Comparison of ENCODE assay signal across 1 cellular context in the genomic region with DNA sequence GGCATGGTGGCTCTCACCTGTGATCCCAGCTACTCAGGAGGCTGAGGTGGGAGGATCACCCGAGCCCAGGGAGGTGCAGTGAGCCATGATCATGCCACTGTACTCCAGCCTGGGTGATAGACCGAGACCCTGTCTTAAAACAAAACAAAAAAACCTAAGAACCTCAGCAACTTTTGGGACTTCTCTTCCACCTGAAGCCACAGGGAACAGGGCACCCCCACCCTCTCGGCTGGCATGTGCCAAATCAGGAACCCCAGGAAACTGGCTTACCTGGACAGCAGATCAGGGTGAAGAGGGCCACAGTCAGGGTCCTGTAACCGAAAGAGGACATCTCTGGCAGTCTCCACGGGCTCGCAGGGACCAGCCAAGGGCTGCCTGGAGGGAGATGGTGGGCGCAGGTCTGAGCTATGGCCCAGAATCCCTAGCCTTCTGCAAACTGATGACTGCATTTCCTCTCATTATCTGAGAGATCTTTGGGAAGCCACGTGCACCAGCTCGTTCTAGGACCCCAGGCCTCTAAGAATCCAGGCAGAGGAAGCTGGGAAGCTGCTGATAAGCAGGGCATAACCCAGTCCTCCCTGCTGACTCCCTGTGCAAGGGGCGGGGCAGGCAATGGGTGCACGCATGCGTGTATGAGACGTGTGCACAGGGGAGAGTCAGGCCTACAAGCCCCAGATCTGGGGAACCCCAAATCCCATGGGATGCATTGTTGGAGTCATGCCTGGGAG.
TF ChIP-seq lines count a peak whose summit lies in the region.

No MANE protein-coding gene starts in this region.

TF ChIP-seq in K562, 482 proteins besides CTCF, POLR2A, EP300 and RAD21 (continues in another document):
- no peak for TF ChIP-seq SNIP1 (IDR thresholded peaks at IDR 0.05; ENCODE audit: low read depth)
- TF ChIP-seq HDAC2 (IDR thresholded peaks at IDR 0.05), result peak; percentile 83
- no peak for TF ChIP-seq ZNF551 (CRISPR knock-in tag; IDR thresholded peaks at IDR 0.05)
- TF ChIP-seq KLF16 (IDR thresholded peaks at IDR 0.05), result peak; percentile 74
- TF ChIP-seq MAFF (IDR thresholded peaks at IDR 0.05; ENCODE audit: low read length), result no peak
- TF ChIP-seq ESRRA (IDR thresholded peaks at IDR 0.05; ENCODE audit: borderline replicate concordance, low read depth), result peak; percentile 38; the same call in 1 of the 2 replicates
- peak; percentile 51; the same call in 1 of the 2 replicates for TF ChIP-seq ZNF175 (CRISPR knock-in tag; IDR thresholded peaks at IDR 0.05; ENCODE audit: low read depth)
- peak; percentile 85 for TF ChIP-seq TAL1 (IDR thresholded peaks at IDR 0.05)
- TF ChIP-seq, protein P1, sequence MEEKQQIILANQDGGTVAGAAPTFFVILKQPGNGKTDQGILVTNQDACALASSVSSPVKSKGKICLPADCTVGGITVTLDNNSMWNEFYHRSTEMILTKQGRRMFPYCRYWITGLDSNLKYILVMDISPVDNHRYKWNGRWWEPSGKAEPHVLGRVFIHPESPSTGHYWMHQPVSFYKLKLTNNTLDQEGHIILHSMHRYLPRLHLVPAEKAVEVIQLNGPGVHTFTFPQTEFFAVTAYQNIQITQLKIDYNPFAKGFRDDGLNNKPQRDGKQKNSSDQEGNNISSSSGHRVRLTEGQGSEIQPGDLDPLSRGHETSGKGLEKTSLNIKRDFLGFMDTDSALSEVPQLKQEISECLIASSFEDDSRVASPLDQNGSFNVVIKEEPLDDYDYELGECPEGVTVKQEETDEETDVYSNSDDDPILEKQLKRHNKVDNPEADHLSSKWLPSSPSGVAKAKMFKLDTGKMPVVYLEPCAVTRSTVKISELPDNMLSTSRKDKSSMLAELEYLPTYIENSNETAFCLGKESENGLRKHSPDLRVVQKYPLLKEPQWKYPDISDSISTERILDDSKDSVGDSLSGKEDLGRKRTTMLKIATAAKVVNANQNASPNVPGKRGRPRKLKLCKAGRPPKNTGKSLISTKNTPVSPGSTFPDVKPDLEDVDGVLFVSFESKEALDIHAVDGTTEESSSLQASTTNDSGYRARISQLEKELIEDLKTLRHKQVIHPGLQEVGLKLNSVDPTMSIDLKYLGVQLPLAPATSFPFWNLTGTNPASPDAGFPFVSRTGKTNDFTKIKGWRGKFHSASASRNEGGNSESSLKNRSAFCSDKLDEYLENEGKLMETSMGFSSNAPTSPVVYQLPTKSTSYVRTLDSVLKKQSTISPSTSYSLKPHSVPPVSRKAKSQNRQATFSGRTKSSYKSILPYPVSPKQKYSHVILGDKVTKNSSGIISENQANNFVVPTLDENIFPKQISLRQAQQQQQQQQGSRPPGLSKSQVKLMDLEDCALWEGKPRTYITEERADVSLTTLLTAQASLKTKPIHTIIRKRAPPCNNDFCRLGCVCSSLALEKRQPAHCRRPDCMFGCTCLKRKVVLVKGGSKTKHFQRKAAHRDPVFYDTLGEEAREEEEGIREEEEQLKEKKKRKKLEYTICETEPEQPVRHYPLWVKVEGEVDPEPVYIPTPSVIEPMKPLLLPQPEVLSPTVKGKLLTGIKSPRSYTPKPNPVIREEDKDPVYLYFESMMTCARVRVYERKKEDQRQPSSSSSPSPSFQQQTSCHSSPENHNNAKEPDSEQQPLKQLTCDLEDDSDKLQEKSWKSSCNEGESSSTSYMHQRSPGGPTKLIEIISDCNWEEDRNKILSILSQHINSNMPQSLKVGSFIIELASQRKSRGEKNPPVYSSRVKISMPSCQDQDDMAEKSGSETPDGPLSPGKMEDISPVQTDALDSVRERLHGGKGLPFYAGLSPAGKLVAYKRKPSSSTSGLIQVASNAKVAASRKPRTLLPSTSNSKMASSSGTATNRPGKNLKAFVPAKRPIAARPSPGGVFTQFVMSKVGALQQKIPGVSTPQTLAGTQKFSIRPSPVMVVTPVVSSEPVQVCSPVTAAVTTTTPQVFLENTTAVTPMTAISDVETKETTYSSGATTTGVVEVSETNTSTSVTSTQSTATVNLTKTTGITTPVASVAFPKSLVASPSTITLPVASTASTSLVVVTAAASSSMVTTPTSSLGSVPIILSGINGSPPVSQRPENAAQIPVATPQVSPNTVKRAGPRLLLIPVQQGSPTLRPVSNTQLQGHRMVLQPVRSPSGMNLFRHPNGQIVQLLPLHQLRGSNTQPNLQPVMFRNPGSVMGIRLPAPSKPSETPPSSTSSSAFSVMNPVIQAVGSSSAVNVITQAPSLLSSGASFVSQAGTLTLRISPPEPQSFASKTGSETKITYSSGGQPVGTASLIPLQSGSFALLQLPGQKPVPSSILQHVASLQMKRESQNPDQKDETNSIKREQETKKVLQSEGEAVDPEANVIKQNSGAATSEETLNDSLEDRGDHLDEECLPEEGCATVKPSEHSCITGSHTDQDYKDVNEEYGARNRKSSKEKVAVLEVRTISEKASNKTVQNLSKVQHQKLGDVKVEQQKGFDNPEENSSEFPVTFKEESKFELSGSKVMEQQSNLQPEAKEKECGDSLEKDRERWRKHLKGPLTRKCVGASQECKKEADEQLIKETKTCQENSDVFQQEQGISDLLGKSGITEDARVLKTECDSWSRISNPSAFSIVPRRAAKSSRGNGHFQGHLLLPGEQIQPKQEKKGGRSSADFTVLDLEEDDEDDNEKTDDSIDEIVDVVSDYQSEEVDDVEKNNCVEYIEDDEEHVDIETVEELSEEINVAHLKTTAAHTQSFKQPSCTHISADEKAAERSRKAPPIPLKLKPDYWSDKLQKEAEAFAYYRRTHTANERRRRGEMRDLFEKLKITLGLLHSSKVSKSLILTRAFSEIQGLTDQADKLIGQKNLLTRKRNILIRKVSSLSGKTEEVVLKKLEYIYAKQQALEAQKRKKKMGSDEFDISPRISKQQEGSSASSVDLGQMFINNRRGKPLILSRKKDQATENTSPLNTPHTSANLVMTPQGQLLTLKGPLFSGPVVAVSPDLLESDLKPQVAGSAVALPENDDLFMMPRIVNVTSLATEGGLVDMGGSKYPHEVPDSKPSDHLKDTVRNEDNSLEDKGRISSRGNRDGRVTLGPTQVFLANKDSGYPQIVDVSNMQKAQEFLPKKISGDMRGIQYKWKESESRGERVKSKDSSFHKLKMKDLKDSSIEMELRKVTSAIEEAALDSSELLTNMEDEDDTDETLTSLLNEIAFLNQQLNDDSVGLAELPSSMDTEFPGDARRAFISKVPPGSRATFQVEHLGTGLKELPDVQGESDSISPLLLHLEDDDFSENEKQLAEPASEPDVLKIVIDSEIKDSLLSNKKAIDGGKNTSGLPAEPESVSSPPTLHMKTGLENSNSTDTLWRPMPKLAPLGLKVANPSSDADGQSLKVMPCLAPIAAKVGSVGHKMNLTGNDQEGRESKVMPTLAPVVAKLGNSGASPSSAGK (IDR thresholded peaks at IDR 0.05), result peak; percentile 88
- peak in 1 of 2 experiments; percentile 33; a peak in 1 of 4 replicates for TF ChIP-seq NONO (IDR thresholded peaks at IDR 0.05; ENCODE audit: low read depth in 2 of 2, low read length in 1 of 2)
- 0 out of 2 replicates have a peak, but pooled peaks have one; percentile 71 for TF ChIP-seq RNF2 (IDR thresholded peaks at IDR 0.05)
- no peak for TF ChIP-seq HNRNPH1 (optimal IDR thresholded peaks at IDR 0.05; ENCODE audit: low read depth, low read length)
- no peak for TF ChIP-seq MAFK (IDR thresholded peaks at IDR 0.05; ENCODE audit: low read length)
- no peak for TF ChIP-seq ZNF57 (CRISPR knock-in tag; IDR thresholded peaks at IDR 0.05)
- TF ChIP-seq CEBPZ (IDR thresholded peaks at IDR 0.05; ENCODE audit: borderline replicate concordance, low read depth, low read length), result no peak
- peak; percentile 65 for TF ChIP-seq POLR2G (IDR thresholded peaks at IDR 0.05; ENCODE audit: low read depth, low read length)
- no peak for TF ChIP-seq CHCHD3 (CRISPR knock-in tag; IDR thresholded peaks at IDR 0.05)
- peak; percentile 75; the same call in 1 of the 2 replicates for TF ChIP-seq SPI1 (IDR thresholded peaks at IDR 0.05; ENCODE audit: borderline replicate concordance, low read depth, low read length)
- TF ChIP-seq ASH1L (IDR thresholded peaks at IDR 0.05; ENCODE audit: borderline replicate concordance, low read depth, partially characterized antibody), result no peak
- peak; percentile 79; the same call in 1 of the 2 replicates for TF ChIP-seq ZNF584 (CRISPR knock-in tag; IDR thresholded peaks at IDR 0.05; ENCODE audit: low read depth)
- TF ChIP-seq E2F1 (CRISPR knock-in tag; IDR thresholded peaks at IDR 0.05), result 0 out of 2 replicates have a peak, but pooled peaks have one; percentile 12
- TF ChIP-seq FOSL1 (tag; conservative IDR thresholded peaks at IDR 0.05), result peak; percentile 62
- TF ChIP-seq, protein P2, sequence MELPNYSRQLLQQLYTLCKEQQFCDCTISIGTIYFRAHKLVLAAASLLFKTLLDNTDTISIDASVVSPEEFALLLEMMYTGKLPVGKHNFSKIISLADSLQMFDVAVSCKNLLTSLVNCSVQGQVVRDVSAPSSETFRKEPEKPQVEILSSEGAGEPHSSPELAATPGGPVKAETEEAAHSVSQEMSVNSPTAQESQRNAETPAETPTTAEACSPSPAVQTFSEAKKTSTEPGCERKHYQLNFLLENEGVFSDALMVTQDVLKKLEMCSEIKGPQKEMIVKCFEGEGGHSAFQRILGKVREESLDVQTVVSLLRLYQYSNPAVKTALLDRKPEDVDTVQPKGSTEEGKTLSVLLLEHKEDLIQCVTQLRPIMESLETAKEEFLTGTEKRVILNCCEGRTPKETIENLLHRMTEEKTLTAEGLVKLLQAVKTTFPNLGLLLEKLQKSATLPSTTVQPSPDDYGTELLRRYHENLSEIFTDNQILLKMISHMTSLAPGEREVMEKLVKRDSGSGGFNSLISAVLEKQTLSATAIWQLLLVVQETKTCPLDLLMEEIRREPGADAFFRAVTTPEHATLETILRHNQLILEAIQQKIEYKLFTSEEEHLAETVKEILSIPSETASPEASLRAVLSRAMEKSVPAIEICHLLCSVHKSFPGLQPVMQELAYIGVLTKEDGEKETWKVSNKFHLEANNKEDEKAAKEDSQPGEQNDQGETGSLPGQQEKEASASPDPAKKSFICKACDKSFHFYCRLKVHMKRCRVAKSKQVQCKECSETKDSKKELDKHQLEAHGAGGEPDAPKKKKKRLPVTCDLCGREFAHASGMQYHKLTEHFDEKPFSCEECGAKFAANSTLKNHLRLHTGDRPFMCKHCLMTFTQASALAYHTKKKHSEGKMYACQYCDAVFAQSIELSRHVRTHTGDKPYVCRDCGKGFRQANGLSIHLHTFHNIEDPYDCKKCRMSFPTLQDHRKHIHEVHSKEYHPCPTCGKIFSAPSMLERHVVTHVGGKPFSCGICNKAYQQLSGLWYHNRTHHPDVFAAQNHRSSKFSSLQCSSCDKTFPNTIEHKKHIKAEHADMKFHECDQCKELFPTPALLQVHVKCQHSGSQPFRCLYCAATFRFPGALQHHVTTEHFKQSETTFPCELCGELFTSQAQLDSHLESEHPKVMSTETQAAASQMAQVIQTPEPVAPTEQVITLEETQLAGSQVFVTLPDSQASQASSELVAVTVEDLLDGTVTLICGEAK (IDR thresholded peaks at IDR 0.05), result peak; percentile 64
- TF ChIP-seq, protein P2 (CRISPR knock-in tag; IDR thresholded peaks at IDR 0.05), result no peak
- TF ChIP-seq RB1 (IDR thresholded peaks at IDR 0.05; ENCODE audit: low read depth), result peak; percentile 42; the same call in 1 of the 2 replicates
- TF ChIP-seq EHMT2 (IDR thresholded peaks at IDR 0.05), result no peak
